In the genomic region with DNA sequence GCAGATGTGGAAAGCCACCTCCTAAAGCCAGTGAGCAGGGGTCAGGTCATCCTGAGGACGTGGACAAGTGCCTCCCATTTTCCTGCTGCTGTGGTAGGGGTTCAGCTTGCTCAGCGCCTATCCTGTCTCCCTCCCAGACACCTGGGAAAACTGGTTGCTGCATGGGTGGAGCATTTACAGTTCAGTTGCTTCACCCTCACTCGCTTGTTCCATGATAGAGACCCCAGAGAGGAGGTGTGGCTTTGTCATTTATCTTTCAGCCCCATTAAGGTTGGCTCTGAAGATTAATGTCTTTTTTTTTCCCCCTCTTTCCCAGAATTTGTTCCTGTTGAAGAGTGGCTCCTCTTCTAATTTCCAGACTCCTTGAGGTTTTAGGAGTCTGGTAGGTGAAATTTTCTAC, we compare ENCODE assay signal across 1 cellular context.
TF ChIP-seq lines count a peak whose summit lies in the region.

No MANE protein-coding gene starts in this region.

TF ChIP-seq in H1, 55 proteins besides CTCF, POLR2A, EP300 and RAD21 (continued from another document):
- no peak for TF ChIP-seq ATF2 (IDR thresholded peaks at IDR 0.05; ENCODE audit: low read length)
